ENCODE assay signal across 1 cellular context in genomic region chr6:43181942-43182860, GRCh38.
TF ChIP-seq lines count a peak whose summit lies in the region.

Gene CUL9, plus strand, starts transcription at chr6:43182196. Its CDS starts 2,115 bp downstream, at chr6:43184311.

TF ChIP-seq in K562, 482 proteins besides CTCF, POLR2A, EP300 and RAD21 (continued from another document and continues in another):
- TF ChIP-seq ZNF609 (CRISPR knock-in tag; IDR thresholded peaks at IDR 0.05; ENCODE audit: borderline replicate concordance), result peak; percentile 78; the same call in 1 of the 2 replicates
- TF ChIP-seq KAT7 (CRISPR knock-in tag; IDR thresholded peaks at IDR 0.05; ENCODE audit: borderline replicate concordance), result peak; percentile 83; the same call in 1 of the 2 replicates
- TF ChIP-seq ZNF655 (CRISPR knock-in tag; IDR thresholded peaks at IDR 0.05), result no peak
- TF ChIP-seq SIX5 (IDR thresholded peaks at IDR 0.05; ENCODE audit: borderline replicate concordance in 1 of 2, insufficient read depth in 1 of 2, low read depth in 1 of 2, low read length in 2 of 2), result no peak
- TF ChIP-seq ATF2 (CRISPR knock-in tag; IDR thresholded peaks at IDR 0.05), result no peak
- TF ChIP-seq ZNF224 (CRISPR knock-in tag; IDR thresholded peaks at IDR 0.05), result peak; percentile 92
- TF ChIP-seq CXXC5 (CRISPR knock-in tag; IDR thresholded peaks at IDR 0.05), result peak; percentile 99
- peak; percentile 94 for TF ChIP-seq THAP12 (CRISPR knock-in tag; IDR thresholded peaks at IDR 0.05)
- TF ChIP-seq NR1H2 (CRISPR knock-in tag; IDR thresholded peaks at IDR 0.05), result peak; percentile 36; the same call in 1 of the 2 replicates
- TF ChIP-seq E2F3 (CRISPR knock-in tag; IDR thresholded peaks at IDR 0.05), result peak; percentile 61; the same call in 1 of the 2 replicates
- no peak for TF ChIP-seq SPI1 (IDR thresholded peaks at IDR 0.05; ENCODE audit: borderline replicate concordance, low read depth, low read length)
- TF ChIP-seq GATAD2A (IDR thresholded peaks at IDR 0.05), result peak; percentile 84
- TF ChIP-seq AFF1 (IDR thresholded peaks at IDR 0.05; ENCODE audit: low read depth in 1 of 2, partially characterized antibody in 2 of 2), result no peak
- peak; percentile 14 to 85; a peak in 2 of 4 replicates for TF ChIP-seq FOXA3 (CRISPR knock-in tag; conservative IDR thresholded peaks at IDR 0.05 in 1 of 2, IDR thresholded peaks at IDR 0.05 in 1 of 2)
- TF ChIP-seq SRSF3 (IDR thresholded peaks at IDR 0.05; ENCODE audit: insufficient read depth, low read length), result no peak
- no peak for TF ChIP-seq IRF9 (tag; IDR thresholded peaks at IDR 0.05)
- TF ChIP-seq NCOA1 (IDR thresholded peaks at IDR 0.05; ENCODE audit: low read depth), result peak; percentile 15; the same call in 1 of the 2 replicates
- no peak for TF ChIP-seq ZNF324 (CRISPR knock-in tag; IDR thresholded peaks at IDR 0.05)
- TF ChIP-seq PRPF4 (IDR thresholded peaks at IDR 0.05; ENCODE audit: insufficient read depth, low read depth, low read length, poor library complexity, severe bottlenecking), result no peak
- TF ChIP-seq ZNF551 (CRISPR knock-in tag; IDR thresholded peaks at IDR 0.05), result no peak
- 0 out of 2 replicates have a peak, but pooled peaks have one; percentile 31 for TF ChIP-seq RBM34 (IDR thresholded peaks at IDR 0.05; ENCODE audit: borderline replicate concordance, insufficient read depth, low read length)
- TF ChIP-seq CHD1 (IDR thresholded peaks at IDR 0.05; ENCODE audit: low read length), result no peak
- no peak; the same call in 1 of the 2 replicates for TF ChIP-seq GABPB2 (CRISPR knock-in tag; conservative IDR thresholded peaks at IDR 0.05)
- TF ChIP-seq GTF3C2 (IDR thresholded peaks at IDR 0.05; ENCODE audit: borderline replicate concordance, extremely low read depth, insufficient read length), result no peak
- TF ChIP-seq BRCA1 (IDR thresholded peaks at IDR 0.05), result no peak
- TF ChIP-seq BRCA1 (CRISPR knock-in tag; IDR thresholded peaks at IDR 0.05), result no peak
- TF ChIP-seq SAFB2 (IDR thresholded peaks at IDR 0.05; ENCODE audit: borderline replicate concordance, low read depth, low read length, severe bottlenecking), result no peak
- no peak for TF ChIP-seq ZNF3 (CRISPR knock-in tag; IDR thresholded peaks at IDR 0.05)
- peak; percentile 25; the same call in 1 of the 2 replicates for TF ChIP-seq LCOR (CRISPR knock-in tag; IDR thresholded peaks at IDR 0.05)
- TF ChIP-seq CLOCK (CRISPR knock-in tag; IDR thresholded peaks at IDR 0.05; ENCODE audit: borderline replicate concordance), result no peak
- TF ChIP-seq PTTG1 (tag; IDR thresholded peaks at IDR 0.05; ENCODE audit: low read depth), result no peak
- TF ChIP-seq HSF4 (CRISPR knock-in tag; IDR thresholded peaks at IDR 0.05; ENCODE audit: borderline replicate concordance), result no peak
- TF ChIP-seq U2AF1 (optimal IDR thresholded peaks at IDR 0.05; ENCODE audit: low read depth, low read length), result no peak
- TF ChIP-seq KLF10 (CRISPR knock-in tag; IDR thresholded peaks at IDR 0.05), result no peak
- TF ChIP-seq HES1 (IDR thresholded peaks at IDR 0.05; ENCODE audit: low read depth), result no peak
- TF ChIP-seq ZFPM2 (CRISPR knock-in tag; IDR thresholded peaks at IDR 0.05), result peak; percentile 92; the same call in 1 of the 2 replicates
- no peak for TF ChIP-seq ZNF76 (CRISPR knock-in tag; IDR thresholded peaks at IDR 0.05; ENCODE audit: borderline replicate concordance)
